10 cellular contexts compared by ENCODE assay signal in genomic region chr3:128100126-128100525, GRCh38.
"Had no signal": no experiment of that assay in that cellular context is flagged by ENCODE, and none has a peak within 500 bp of the region (broad histone marks: within the 10 kb centered on the region; RNA-seq: fewer than 3 reads in every experiment).

No MANE protein-coding gene starts in this region.

- H3K27me3 Mint-ChIP-seq: activated CD4-positive, alpha-beta T cell treated with anti-CD3 and anti-CD28 coated beads, Interleukin-2, amount 10 ng/mL, durations not matched to agents 7 days and 5 days had no signal

- H3K4me3 ChIP-seq: ascending aorta, thyroid gland had no signal

- H3K4me3 Mint-ChIP-seq: activated CD4-positive, alpha-beta T cell treated with anti-CD3 and anti-CD28 coated beads, Interleukin-2, amount 10 ng/mL, durations not matched to agents 7 days and 5 days; nephron had no signal

- H3K27me3 ChIP-seq: ascending aorta, thyroid gland had no signal

- H3K4me1 ChIP-seq: thyroid gland had no signal

- DNase-seq: activated CD4-positive, alpha-beta T cell treated with anti-CD3 and anti-CD28 coated beads, Interleukin-2, amount 10 ng/mL, durations not matched to agents 7 days and 5 days; activated naive CD4-positive, alpha-beta T cell; foreskin fibroblast; glutamatergic neuron; stimulated activated CD4-positive, alpha-beta T cell treated with anti-CD3 and anti-CD28 coated beads, Interleukin-12 subunit alpha, Interleukin-12 subunit beta, amount 100 ng/mL, for 4 hours; stimulated activated CD4-positive, alpha-beta T cell treated with anti-CD3 and anti-CD28 coated beads, Interleukin-2, amount 100 ng/mL, for 24 hours; T-helper 2 cell; thyroid gland had no signal

- H3K9me3 ChIP-seq: ascending aorta, thyroid gland had no signal

- H3K27ac ChIP-seq: ascending aorta, thyroid gland had no signal

- H3K9me3 Mint-ChIP-seq: activated CD4-positive, alpha-beta T cell treated with anti-CD3 and anti-CD28 coated beads, Interleukin-2, amount 10 ng/mL, durations not matched to agents 7 days and 5 days; nephron had no signal
